24 cellular contexts compared by ENCODE assay signal in genomic region chr10:123904834-123905409, GRCh38. TPM values are rescaled to one million over a fixed set of nuclear protein-coding genes. Genes with fewer than 3 reads are reported as not detected.
"Had no signal": no experiment of that assay in that cellular context is flagged by ENCODE, and none has a peak within 500 bp of the region (broad histone marks: within the 10 kb centered on the region; RNA-seq: fewer than 3 reads in every experiment).

No MANE protein-coding gene starts in this region.

- H3K27ac ChIP-seq: body of pancreas, coronary artery, right lobe of liver, skin epidermis, testis, uterus had no signal

- H3K36me3 ChIP-seq: esophagus muscularis mucosa, right lobe of liver, uterus had no signal

- H3K4me1 Mint-ChIP-seq: activated naive CD4-positive, alpha-beta T cell treated with anti-CD3 and anti-CD28 coated beads, Interleukin-2, amount 50 U/mL, for 24 hours; central memory CD8-positive, alpha-beta T cell; stimulated activated memory B cell treated with anti-CD40 and anti-IgM and Interleukin-4, amounts not matched to agents 10 μg/mL and 1 μg/mL and 100 μg/mL, for 72 hours had no signal

- H3K9me3 Mint-ChIP-seq: activated naive CD4-positive, alpha-beta T cell treated with anti-CD3 and anti-CD28 coated beads, Interleukin-2, amount 50 U/mL, for 24 hours; central memory CD8-positive, alpha-beta T cell had no signal

- H3K4me1 ChIP-seq: body of pancreas, right lobe of liver, testis, uterus had no signal

- H3K36me3 Mint-ChIP-seq: activated naive CD4-positive, alpha-beta T cell treated with anti-CD3 and anti-CD28 coated beads, Interleukin-2, amount 50 U/mL, for 24 hours; memory B cell; stimulated activated memory B cell treated with anti-CD40 and anti-IgM and Interleukin-4, amounts not matched to agents 10 μg/mL and 1 μg/mL and 100 μg/mL, for 72 hours had no signal

- H3K9me3 ChIP-seq: body of pancreas, right lobe of liver, testis, uterus had no signal

- H3K4me3 ChIP-seq: body of pancreas, coronary artery, esophagus muscularis mucosa, right lobe of liver, skin epidermis, testis, uterus had no signal

- H3K27me3 ChIP-seq: esophagus muscularis mucosa, right lobe of liver, testis, uterus had no signal

- DNase-seq: activated gamma-delta T cell treated with Interleukin-2 at 50 U/mL for 16 hours; activated T-cell treated with anti-CD3 and anti-CD28 coated beads, Interleukin-2, amount 50 U/mL, for 1 hour; body of pancreas; glutamatergic neuron; hippocampal formation; islet precursor cell; left cardiac atrium; nephron progenitor cell; posterior cingulate gyrus; right lobe of liver; stimulated activated CD4-positive, alpha-beta T cell treated with anti-CD3 and anti-CD28 coated beads, Interleukin-2, amount 100 ng/mL, for 24 hours; T-helper 9 cell; testis; trophoblast cell; uterus had no signal

- H3K27ac Mint-ChIP-seq: activated naive CD4-positive, alpha-beta T cell treated with anti-CD3 and anti-CD28 coated beads, Interleukin-2, amount 50 U/mL, for 24 hours; memory B cell; nephron progenitor cell; stimulated activated memory B cell treated with anti-CD40 and anti-IgM and Interleukin-4, amounts not matched to agents 10 μg/mL and 1 μg/mL and 100 μg/mL, for 72 hours; WTC11 had no signal

- H3K4me3 Mint-ChIP-seq: activated naive CD4-positive, alpha-beta T cell treated with anti-CD3 and anti-CD28 coated beads, Interleukin-2, amount 50 U/mL, for 24 hours; central memory CD8-positive, alpha-beta T cell; memory B cell; nephron progenitor cell; stimulated activated memory B cell treated with anti-CD40 and anti-IgM and Interleukin-4, amounts not matched to agents 10 μg/mL and 1 μg/mL and 100 μg/mL, for 72 hours; WTC11 had no signal

RNA-seq across cellular contexts. Expression of gene CPXM2, which starts 13.3 kb away (rescaled TPM):
- total RNA-seq: mononuclear cell had no signal
